In the genomic region with DNA sequence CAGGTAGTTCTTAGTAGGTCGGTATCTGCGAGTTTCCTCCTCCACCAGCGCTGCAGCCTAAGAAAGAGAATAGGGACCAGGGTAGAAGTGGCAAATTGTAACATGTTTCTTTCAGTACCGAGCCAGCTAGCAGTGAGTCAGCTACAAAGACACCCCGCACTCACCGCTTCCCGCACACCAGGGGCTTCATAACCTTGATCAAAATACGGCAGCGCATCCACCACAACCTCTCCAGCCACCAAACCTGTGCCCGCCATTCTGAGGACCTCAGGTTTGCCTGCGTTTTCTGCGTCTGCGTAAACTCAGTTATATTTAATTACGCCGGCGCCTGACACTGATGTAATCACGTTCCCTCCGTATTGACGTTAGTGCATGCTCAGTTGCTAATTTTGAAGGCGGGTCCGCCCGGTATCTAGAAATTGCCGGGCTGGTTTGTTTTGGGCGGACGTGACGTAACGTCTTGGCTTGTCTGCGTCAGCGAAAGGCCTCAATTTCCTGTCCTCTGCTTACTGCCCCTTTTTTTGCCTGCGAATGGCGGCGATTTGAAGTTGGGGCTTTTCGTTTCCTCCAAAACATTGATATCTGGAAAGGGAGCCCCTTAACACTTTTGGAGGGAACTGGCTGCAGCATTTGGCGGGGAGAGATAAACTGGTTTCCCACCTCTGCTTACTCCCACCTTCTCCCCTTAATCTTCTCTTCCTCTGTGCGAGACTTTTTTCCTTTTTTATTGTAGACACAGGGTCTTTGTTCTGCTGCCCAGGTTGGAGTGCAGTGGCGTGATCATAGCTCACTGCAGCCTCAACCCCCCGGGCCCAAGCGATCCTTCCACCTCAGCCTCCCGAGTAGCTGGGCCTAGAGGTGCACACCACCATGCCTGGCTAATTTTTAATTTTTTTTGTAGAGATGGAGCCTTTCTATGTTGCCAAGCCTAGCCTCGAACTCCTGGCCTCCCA, we compare ENCODE assay signal across 8 cellular contexts. TPM values are rescaled to one million over a fixed set of nuclear protein-coding genes. Genes with fewer than 3 reads are reported as not detected.
A peak's percentile ranks its signal among the peaks of the same experiment; 100 is the strongest.
DNase-seq lines count a peak whose midpoint lies in the region; ATAC-seq, FAIRE-seq and TF ChIP-seq lines count a peak whose summit lies in the region.

Gene BCAS2 (minus strand): TSS at position 281 of the 953 bp plus-strand sequence. CDS start 24 bp downstream, at position 257.

- peak within 1 kb of the TSS; percentile 30 to 92 (median 87) for H3K27ac ChIP-seq in adrenal gland
- H3K27ac ChIP-seq in heart left ventricle = peak within 1 kb of the TSS; percentile 68 to 95 (median 88)

- intact Hi-C loops in adrenal gland (cut with DNase I) = no loop called here
- intact Hi-C loops in heart left ventricle (cut with DNase I) = loop anchor here in 6 of 10 donors (1.0 to 10.0 kb wide), 13 partner anchors 69 to 237 kb away; partner anchors contain the start of genes NRAS (in 5 of the 6), CSDE1 (in 4 of the 6), DENND2C (in 3 of the 6) and TRIM33 (in 2 of the 6)

- no peaks in the 10 kb centered on the region for H3K9me3 Mint-ChIP-seq in type B pancreatic cell

- H3K36me3 ChIP-seq in adrenal gland (replicated peaks in 1 of 2) = peaks cover 0 to 14% of the 10 kb centered on the region in 2 donors
- H3K36me3 ChIP-seq in heart left ventricle = peaks cover 0 to 42% (median 33%) of the 10 kb centered on the region in 9 donors

- FAIRE-seq in GM12892 (lab: Jason Lieb, UNC) = peak; percentile 97

- peak within 1 kb of the TSS; percentile 98 for H3K27ac Mint-ChIP-seq in type B pancreatic cell

- ATAC-seq in HG02852 (IDR thresholded peaks at IDR 0.05; ENCODE audit: unreplicated experiment) (peak; percentile 100), heart left ventricle (peak; percentile 98 to 99 (median 99))

- H3K4me1 ChIP-seq in adrenal gland (replicated peaks in 1 of 2) = peaks cover 5 to 22% of the 10 kb centered on the region in 2 donors
- peaks cover 0 to 37% (median 22%) of the 10 kb centered on the region in 12 donors for H3K4me1 ChIP-seq in heart left ventricle

- H3K4me1 Mint-ChIP-seq in type B pancreatic cell (ENCODE audit: unreplicated experiment) = peaks cover 21% of the 10 kb centered on the region

- H3K9me3 ChIP-seq in adrenal gland (replicated peaks in 1 of 3) = no peaks in the 10 kb centered on the region
- no peaks in the 10 kb centered on the region for H3K9me3 ChIP-seq in heart left ventricle

- peak within 1 kb of the TSS; percentile 17 to 87 (median 54) for H3K4me3 ChIP-seq in adrenal gland
- H3K4me3 ChIP-seq in heart left ventricle = peak within 1 kb of the TSS; percentile 41 to 89 (median 68)

- TF ChIP-seq POLR2A in GM12892 (IDR thresholded peaks at IDR 0.05; ENCODE audit: low read depth, low read length) = peak; percentile 95
- peak; percentile 89 to 98 for TF ChIP-seq POLR2A in adrenal gland (IDR thresholded peaks at IDR 0.05)
- TF ChIP-seq POLR2A in heart left ventricle (IDR thresholded peaks at IDR 0.05) = peak in 1 of 2 donors; percentile 88

- no peaks in the 10 kb centered on the region for H3K27me3 ChIP-seq in adrenal gland
- H3K27me3 ChIP-seq in heart left ventricle = no peaks in the 10 kb centered on the region

- peak; percentile 52 for DNase-seq in GM12892 (ENCODE audit: insufficient read length)
- peak; percentile 98 for DNase-seq in NCI-H146 (lab: John Stamatoyannopoulos, UW)
- peak; percentile 84 to 99 (median 92) for DNase-seq in T-helper 1 cell
- DNase-seq in adrenal gland = peak; percentile 96 to 100 (median 99)
- DNase-seq in heart left ventricle = peak; percentile 95 to 98 (median 97)
- DNase-seq in pons (ENCODE audit: low spot score) = peak; percentile 99
- DNase-seq in type B pancreatic cell (ENCODE audit: extremely low spot score, unreplicated experiment) = peak; percentile 91

- peak within 1 kb of the TSS; percentile 99 for H3K4me3 Mint-ChIP-seq in type B pancreatic cell

- H3K36me3 Mint-ChIP-seq in type B pancreatic cell = peaks cover 8% of the 10 kb centered on the region

- no peaks in the 10 kb centered on the region for H3K27me3 Mint-ChIP-seq in type B pancreatic cell

- TF ChIP-seq CTCF in adrenal gland (IDR thresholded peaks at IDR 0.05) (no peak), heart left ventricle (IDR thresholded peaks at IDR 0.05) (no peak), type B pancreatic cell (conservative IDR thresholded peaks at IDR 0.05) (no peak)

- WGBS in adrenal gland, 4 donors = 5 to 11% (median 6%) methylated on average over 29 to 40 of the region's 40 CpGs
- 5 to 9% (median 7%) methylated on average over 34 to 40 of the region's 40 CpGs for WGBS in heart left ventricle, 4 donors

RNA-seq across cellular contexts. Expression of gene BCAS2, which starts in this region (rescaled TPM):
- 51.4 TPM for polyA plus RNA-seq in GM12892 (2012; ENCODE audit: missing spikeins)
- total RNA-seq in adrenal gland (10 to 100 TPM; 15.5 to 52.5 (median 34.2) TPM), heart left ventricle (10 to 100 TPM; 28.7 to 41.6 (median 34.4) TPM), type B pancreatic cell (ENCODE audit: low replicate concordance) (42.2 and 45.5 TPM in 2 replicates)
- polyA plus RNA-seq in adrenal gland (10 to 100 TPM; 17.8 to 83.5 (median 21.0) TPM), heart left ventricle (10 to 100 TPM; 18.6 to 44.4 TPM)

Comparison
In these comparisons a context has a peak if more than half of its experiments do, and no peak if none do; other contexts are left out.
1. Peak in every context shown above with its lines: DNase-seq, ATAC-seq, H3K4me3 ChIP-seq and H3K27ac ChIP-seq.
2. intact Hi-C loops: an anchor here in heart left ventricle (1.0 to 10.0 kb wide); none called in adrenal gland.